8 cellular contexts compared by ENCODE assay signal in genomic region chr16:19524866-19525723, GRCh38. TPM values are rescaled to one million over a fixed set of nuclear protein-coding genes. Genes with fewer than 3 reads are reported as not detected.
DNase-seq lines count a peak whose midpoint lies in the region; ATAC-seq and TF ChIP-seq lines count a peak whose summit lies in the region.

No MANE protein-coding gene starts in this region.

- H3K27me3 ChIP-seq in cardiac muscle cell (no peaks in the 10 kb centered on the region), esophagus muscularis mucosa (no peaks in the 10 kb centered on the region), ovary (no peaks in the 10 kb centered on the region)

- intact Hi-C loops in cardiac septum (cut with DNase I) = loop anchor here (2.0 kb wide), 1 partner anchor 30 kb away; the partner anchor contains the start of gene VPS35L
- intact Hi-C loops in esophagus muscularis mucosa (cut with DNase I) = loop anchor here (10.0 kb wide), 2 partner anchors 460 to 730 kb away; partner anchors contain the start of genes COQ7 and RPS15A
- intact Hi-C loops in ovary (cut with DNase I) = no loop called here

- no peak for TF ChIP-seq EP300 in esophagus muscularis mucosa (IDR thresholded peaks at IDR 0.05)
- no peak for TF ChIP-seq EP300 in ovary (IDR thresholded peaks at IDR 0.05)

- DNase-seq in cardiac muscle cell (ENCODE audit: low read depth in 1 of 2, low spot score in 1 of 2) (peak in 1 of 2 donors; percentile 6), cardiac septum (ENCODE audit: low spot score) (no peak), SK-N-MC (ENCODE audit: low read depth, low spot score) (no peak), esophagus muscularis mucosa (ENCODE audit: extremely low spot score) (no peak), ovary (no peak), GM03348 (ENCODE audit: low spot score) (no peak), HuH-7.5 (ENCODE audit: low spot score) (no peak)

- H3K4me1 ChIP-seq in cardiac muscle cell (ENCODE audit: low read depth) (peaks cover 11% of the 10 kb centered on the region), esophagus muscularis mucosa (peaks cover 25 to 50% (median 43%) of the 10 kb centered on the region in 4 donors), ovary (ENCODE audit: insufficient read depth) (peaks cover 11% of the 10 kb centered on the region)

- TF ChIP-seq POLR2A in esophagus muscularis mucosa (IDR thresholded peaks at IDR 0.05; ENCODE audit: low read depth) (no peak), ovary (IDR thresholded peaks at IDR 0.05) (no peak)

- peak overlapping the region; percentile 83 for H3K9ac ChIP-seq in SK-N-MC (ENCODE audit: insufficient read length)

- H3K27ac ChIP-seq in cardiac muscle cell = peak overlapping the region; percentile 29
- H3K27ac ChIP-seq in SK-N-MC = no peak overlapping the region
- peak overlapping the region in 3 of 4 donors; percentile 72 to 82 (median 76) for H3K27ac ChIP-seq in esophagus muscularis mucosa (replicated peaks in 1 of 4)
- H3K27ac ChIP-seq in ovary = peak overlapping the region in 1 of 2 donors; percentile 29

- H3K9me3 ChIP-seq in cardiac muscle cell (ENCODE audit: low read depth) (no peaks in the 10 kb centered on the region), SK-N-MC (ENCODE audit: low read depth, low read length) (no peaks in the 10 kb centered on the region), esophagus muscularis mucosa (no peaks in the 10 kb centered on the region), ovary (no peaks in the 10 kb centered on the region)

- ATAC-seq in HG03139 (IDR thresholded peaks at IDR 0.05; ENCODE audit: unreplicated experiment) = no peak

- H3K36me3 ChIP-seq in cardiac muscle cell (peaks cover 12% of the 10 kb centered on the region), SK-N-MC (ENCODE audit: insufficient read depth, low read length) (peaks cover 24% of the 10 kb centered on the region), esophagus muscularis mucosa (peaks cover 8 to 15% (median 13%) of the 10 kb centered on the region in 4 donors), ovary (no peaks in the 10 kb centered on the region)

- TF ChIP-seq CTCF in cardiac muscle cell (IDR thresholded peaks at IDR 0.05; ENCODE audit: low read depth, low read length) (no peak), esophagus muscularis mucosa (IDR thresholded peaks at IDR 0.05) (no peak), ovary (IDR thresholded peaks at IDR 0.05) (no peak)

- H3K4me3 ChIP-seq in cardiac muscle cell (peak overlapping the region; percentile 94), SK-N-MC (peak overlapping the region; percentile 90), esophagus muscularis mucosa (peak overlapping the region; percentile 91 to 98 (median 96)), ovary (peak overlapping the region; percentile 96)

- 30% methylated on average over 14 of the region's 14 CpGs for WGBS in esophagus muscularis mucosa
- 34% methylated on average over 14 of the region's 14 CpGs for WGBS in ovary, 3 donors

RNA-seq across cellular contexts. Expression of gene CCP110, which starts 1.4 kb away (rescaled TPM):
- 6.4 and 11.7 TPM in 2 replicates for total RNA-seq in cardiac muscle cell
- 8.6 and 11.9 TPM in 2 replicates for polyA plus RNA-seq in cardiac muscle cell
- total RNA-seq in cardiac septum = 7.3 TPM
- 10 to 100 TPM; 14.0 to 16.1 (median 15.1) TPM for total RNA-seq in esophagus muscularis mucosa
- total RNA-seq in ovary = 10 to 100 TPM; 17.1 to 22.9 (median 19.1) TPM
- 10 to 100 TPM in 1 of 2 donors, 1 to 10 TPM in 1; 7.2 to 11.9 TPM for polyA plus RNA-seq in ovary

RNA-seq across cellular contexts. Expression of gene GDE1, which starts 3.2 kb away (rescaled TPM):
- total RNA-seq in cardiac muscle cell = 52.7 and 82.3 TPM in 2 replicates
- 67.5 and 84.6 TPM in 2 replicates for polyA plus RNA-seq in cardiac muscle cell
- total RNA-seq in cardiac septum = 89.1 TPM
- total RNA-seq in esophagus muscularis mucosa = 100 to 1,000 TPM in 3 of 4 donors, 10 to 100 TPM in 1; 90.9 to 124 (median 109) TPM
- total RNA-seq in ovary = 10 to 100 TPM; 18.1 to 35.3 (median 28.7) TPM
- 10 to 100 TPM; 24.9 to 83.8 TPM for polyA plus RNA-seq in ovary

RNA-seq across cellular contexts. Expression of gene VPS35L, which starts 30.4 kb away (rescaled TPM):
- total RNA-seq in cardiac muscle cell (31.5 and 32.5 TPM in 2 replicates), cardiac septum (30.1 TPM), esophagus muscularis mucosa (10 to 100 TPM; 35.5 to 47.0 (median 38.1) TPM), ovary (10 to 100 TPM; 28.6 to 63.0 (median 50.7) TPM)
- polyA plus RNA-seq in cardiac muscle cell (61.6 and 63.0 TPM in 2 replicates), ovary (10 to 100 TPM; 30.0 to 69.6 TPM)

Comparison
In these comparisons a context has a peak if more than half of its experiments do, and no peak if none do; other contexts are left out.
1. intact Hi-C loops: an anchor here in cardiac septum (2.0 kb wide) and esophagus muscularis mucosa (10.0 kb wide); none called in ovary.